In the genomic region with DNA sequence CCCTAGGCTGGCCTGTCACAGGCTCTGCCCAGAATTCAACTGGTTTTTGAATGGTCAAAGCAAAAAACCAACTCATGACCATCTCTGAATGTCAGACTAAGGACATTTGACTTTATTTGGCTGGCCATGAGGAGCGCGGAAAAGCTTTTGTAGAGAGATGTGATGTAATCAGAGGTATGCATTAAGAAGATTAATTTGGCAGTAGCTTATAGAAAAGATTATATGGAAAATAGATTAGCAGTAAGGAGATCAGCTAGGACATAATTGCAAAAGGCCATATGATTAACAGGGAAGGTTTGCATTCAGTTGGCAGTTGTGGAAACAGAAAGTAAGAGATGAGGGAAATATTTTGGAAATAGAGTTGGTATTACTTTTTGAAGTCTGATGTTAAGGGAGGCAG, we compare ENCODE assay signal across 19 cellular contexts. TPM values are rescaled to one million over a fixed set of nuclear protein-coding genes. Genes with fewer than 3 reads are reported as not detected.
DNase-seq lines count a peak whose midpoint lies in the region; ATAC-seq and TF ChIP-seq lines count a peak whose summit lies in the region.
"Had no signal": no experiment of that assay in that cellular context is flagged by ENCODE, and none has a peak within 500 bp of the region (broad histone marks: within the 10 kb centered on the region; RNA-seq: fewer than 3 reads in every experiment).

No MANE protein-coding gene starts in this region.

- intact Hi-C loops in OCI-LY7 (cut with micrococcal nuclease; ENCODE audit: unreplicated experiment), result loop anchor here (5.0 kb wide), 1 partner anchor 363 kb away; the partner anchor contains the start of gene TRAPPC8

- no peak overlapping the region for H2AFZ ChIP-seq in OCI-LY7 (ENCODE audit: low read length)

- ATAC-seq in GM21447 (IDR thresholded peaks at IDR 0.05; ENCODE audit: unreplicated experiment), result no peak
- no peak for ATAC-seq in activated CD8-positive, alpha-beta T cell treated with anti-CD3 and anti-CD28 coated beads, Interleukin-2, amount 10 ng/mL, durations not matched to agents 7 days and 5 days
- ATAC-seq: A549; CD8-positive, alpha-beta T cell had no signal

- no peaks in the 10 kb centered on the region for H3K27me3 Mint-ChIP-seq in activated CD8-positive, alpha-beta T cell treated with anti-CD3 and anti-CD28 coated beads, Interleukin-2, amount 10 ng/mL, durations not matched to agents 7 days and 5 days (ENCODE audit: low read depth)
- H3K27me3 Mint-ChIP-seq: B cell; CD4-positive, alpha-beta T cell had no signal

- no TSS peak for BruUV-seq in OCI-LY7 (replicated peaks; lab: Mats Ljungman, UMichigan)

- no peak overlapping the region for H3K4me2 ChIP-seq in OCI-LY7 (ENCODE audit: low read length)
- H3K4me2 ChIP-seq: A549; BLaER1 treated with 17β-estradiol and CSF1 and Interleukin-3, amounts not matched to agents 10 nM and 100 nM had no signal

- peak overlapping the region; percentile 24 for H3K27ac ChIP-seq in OCI-LY7 (ENCODE audit: low read depth, low read length, poor library complexity, severe bottlenecking)
- H3K27ac ChIP-seq: 22Rv1; A549; BLaER1 treated with 17β-estradiol and CSF1 and Interleukin-3, amounts not matched to agents 10 nM and 100 nM; C4-2B had no signal

- H3K36me3 Mint-ChIP-seq in activated CD8-positive, alpha-beta T cell treated with anti-CD3 and anti-CD28 coated beads, Interleukin-2, amount 10 ng/mL, durations not matched to agents 7 days and 5 days (ENCODE audit: low read depth), result no peaks in the 10 kb centered on the region
- H3K36me3 Mint-ChIP-seq: CD8-positive, alpha-beta T cell had no signal

- H3K79me2 ChIP-seq in OCI-LY7 (ENCODE audit: insufficient read depth, low read depth, low read length), result no peaks in the 10 kb centered on the region

- no peak overlapping the region for H3K4me3 ChIP-seq in OCI-LY7 (ENCODE audit: low read depth, low read length, poor library complexity, severe bottlenecking)
- H3K4me3 ChIP-seq: A549; BLaER1 treated with 17β-estradiol and CSF1 and Interleukin-3, amounts not matched to agents 10 nM and 100 nM had no signal

- peaks cover 71% of the 10 kb centered on the region for H3K4me1 ChIP-seq in OCI-LY7 (ENCODE audit: insufficient read depth, low read length, poor library complexity, severe bottlenecking)
- H3K4me1 ChIP-seq: A549 had no signal

- no peaks in the 10 kb centered on the region for H3K36me3 ChIP-seq in OCI-LY7 (ENCODE audit: insufficient read depth, low read length)
- H3K36me3 ChIP-seq: BLaER1 treated with 17β-estradiol and CSF1 and Interleukin-3, amounts not matched to agents 10 nM and 100 nM had no signal

- DNase-seq in D341Med (ENCODE audit: low spot score), result peak; percentile 74
- peak; percentile 71 for DNase-seq in NCI-H82 (lab: John Stamatoyannopoulos, UW)
- DNase-seq in OCI-LY7 (ENCODE audit: low spot score), result no peak
- no peak for DNase-seq in activated CD8-positive, alpha-beta T cell treated with anti-CD3 and anti-CD28 coated beads, Interleukin-2, amount 10 ng/mL, durations not matched to agents 7 days and 5 days
- DNase-seq in hippocampal formation (lab: John Stamatoyannopoulos, UW), result no peak
- DNase-seq: AML-193; Caco-2; Calu3; CD4-positive, alpha-beta T cell; CD8-positive, alpha-beta T cell; DMS79 treated with DMSO at 0.1 percent for 48 hours; GF-D8 had no signal

- no peaks in the 10 kb centered on the region for H3K4me1 Mint-ChIP-seq in activated CD8-positive, alpha-beta T cell treated with anti-CD3 and anti-CD28 coated beads, Interleukin-2, amount 10 ng/mL, durations not matched to agents 7 days and 5 days (ENCODE audit: low read depth)
- H3K4me1 Mint-ChIP-seq: B cell had no signal

- no peak for TF ChIP-seq CTCF in OCI-LY7 (conservative IDR thresholded peaks at IDR 0.05; ENCODE audit: low read length)

- H3K4me3 Mint-ChIP-seq in activated CD8-positive, alpha-beta T cell treated with anti-CD3 and anti-CD28 coated beads, Interleukin-2, amount 10 ng/mL, durations not matched to agents 7 days and 5 days, result no peak overlapping the region
- H3K4me3 Mint-ChIP-seq: B cell; CD4-positive, alpha-beta T cell; CD8-positive, alpha-beta T cell had no signal

- CTCF ChIA-PET in OCI-LY7 (lab: Charles Lee; ENCODE audit: unreplicated experiment), result no interaction called here
- CTCF ChIA-PET in activated CD8-positive, alpha-beta T cell treated with anti-CD3 and anti-CD28 coated beads, Interleukin-2, amount 10 ng/mL, durations not matched to agents 7 days and 5 days (lab: Charles Lee), result interaction anchor here (1.0 kb wide), 1 partner anchor 24 kb away, joined by 3 read pairs; no protein-coding TSS in a partner anchor

- no peaks in the 10 kb centered on the region for H3K9me2 ChIP-seq in OCI-LY7 (ENCODE audit: insufficient read depth, low read length)

- H3K27ac Mint-ChIP-seq in activated CD8-positive, alpha-beta T cell treated with anti-CD3 and anti-CD28 coated beads, Interleukin-2, amount 10 ng/mL, durations not matched to agents 7 days and 5 days, result no peak overlapping the region
- H3K27ac Mint-ChIP-seq: B cell; CD4-positive, alpha-beta T cell; CD8-positive, alpha-beta T cell had no signal

- peaks cover 6% of the 10 kb centered on the region; the same call in 1 of the 2 replicates for H3K9me3 ChIP-seq in OCI-LY7 (ENCODE audit: low read length)
- H3K9me3 ChIP-seq: A549, Caco-2 had no signal

- H3K9me3 Mint-ChIP-seq in activated CD8-positive, alpha-beta T cell treated with anti-CD3 and anti-CD28 coated beads, Interleukin-2, amount 10 ng/mL, durations not matched to agents 7 days and 5 days (ENCODE audit: insufficient read depth), result no peaks in the 10 kb centered on the region
- H3K9me3 Mint-ChIP-seq: CD4-positive, alpha-beta T cell; CD8-positive, alpha-beta T cell had no signal

- H4K20me1 ChIP-seq in OCI-LY7 (ENCODE audit: insufficient read depth, low read length), result no peaks in the 10 kb centered on the region
- H4K20me1 ChIP-seq: BLaER1 treated with 17β-estradiol and CSF1 and Interleukin-3, amounts not matched to agents 10 nM and 100 nM had no signal

- POLR2A ChIA-PET in OCI-LY7 (lab: Charles Lee), result no interaction called here
- POLR2A ChIA-PET in activated CD8-positive, alpha-beta T cell treated with anti-CD3 and anti-CD28 coated beads, Interleukin-2, amount 10 ng/mL, durations not matched to agents 7 days and 5 days (lab: Charles Lee), result no interaction called here

RNA-seq across cellular contexts. Expression of gene TTR, which starts 12.3 kb away (rescaled TPM):
- not detected in 2 replicates for total RNA-seq in OCI-LY7 (2014; rRNA removed; shearing (Covaris generic))
- not detected in 2 replicates for total RNA-seq in OCI-LY7 (2022)
- not detected for total RNA-seq in activated CD8-positive, alpha-beta T cell treated with anti-CD3 and anti-CD28 coated beads, Interleukin-2, amount 10 ng/mL, durations not matched to agents 7 days and 5 days
- total RNA-seq: A172; B cell; CD4-positive, alpha-beta T cell; CD8-positive, alpha-beta T cell had no signal

Comparison
In these comparisons a context has a peak if more than half of its experiments do, and no peak if none do; other contexts are left out.
1. DNase-seq: peak in D341Med (single experiment) and NCI-H82 (single experiment); none in OCI-LY7 (single experiment), activated CD8-positive, alpha-beta T cell treated with anti-CD3 and anti-CD28 coated beads, Interleukin-2, amount 10 ng/mL, durations not matched to agents 7 days and 5 days (single experiment) and hippocampal formation (0 of 2).